ENCODE assay signal across 8 cellular contexts in the genomic region with DNA sequence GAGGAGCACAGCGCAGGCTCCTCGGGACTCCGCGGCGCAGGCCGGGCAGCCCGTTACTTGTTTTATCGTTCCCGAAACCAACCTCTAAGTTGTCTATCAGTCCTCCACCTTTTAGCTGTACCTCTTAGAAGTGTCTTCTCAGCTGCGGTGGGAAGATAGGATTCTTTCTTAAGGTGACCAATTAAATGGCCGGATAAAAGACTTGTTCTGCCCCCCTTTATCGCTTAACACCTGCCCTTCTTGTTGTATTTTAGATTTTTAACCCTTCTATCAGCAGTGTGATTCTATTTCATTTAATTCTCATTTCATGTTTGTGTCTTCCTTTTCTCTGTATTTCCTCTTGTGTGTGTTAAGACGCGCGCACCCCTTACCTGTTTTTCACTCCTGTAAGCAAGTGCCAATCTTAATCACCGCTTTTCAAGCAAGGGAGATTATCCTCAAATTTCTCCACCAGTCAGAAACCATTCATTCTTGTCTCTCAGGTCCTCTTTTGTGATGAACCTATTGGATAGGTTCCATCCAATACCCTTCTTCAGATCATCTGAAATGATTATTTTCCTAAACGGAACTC. TPM values are rescaled to one million over a fixed set of nuclear protein-coding genes. Genes with fewer than 3 reads are reported as not detected.
DNase-seq lines count a peak whose midpoint lies in the region; ATAC-seq and TF ChIP-seq lines count a peak whose summit lies in the region.

No MANE protein-coding gene starts in this region.

- H3K36me3 ChIP-seq in DND-41 (ENCODE audit: insufficient read depth, low read length) (peaks cover 14% of the 10 kb centered on the region), kidney epithelial cell (ENCODE audit: control insufficient read depth, insufficient read depth, low read length) (no peaks in the 10 kb centered on the region), thoracic aorta (peaks cover 14% of the 10 kb centered on the region)

- H3K4me3 Mint-ChIP-seq in activated naive CD8-positive, alpha-beta T cell treated with anti-CD3 and anti-CD28 coated beads for 36 hours = peak overlapping the region; percentile 85

- peaks cover 45% of the 10 kb centered on the region for H3K4me1 ChIP-seq in DND-41 (ENCODE audit: insufficient read depth, low read length)
- peaks cover 11 to 12% of the 10 kb centered on the region in 2 donors for H3K4me1 ChIP-seq in thoracic aorta (ENCODE audit: control insufficient read depth in 1 of 2, low read depth in 2 of 2)

- no peak for ATAC-seq in DND-41 (ENCODE audit: insufficient read depth, low read depth)
- peak; percentile 52 for ATAC-seq in GM19438 (IDR thresholded peaks at IDR 0.05; ENCODE audit: low read depth, unreplicated experiment)
- no peak for ATAC-seq in thoracic aorta (ENCODE audit: insufficient number of reproducible peaks, low FRiP score, low read depth)
- no peak for ATAC-seq in HG02970 (IDR thresholded peaks at IDR 0.05; ENCODE audit: low FRiP score, unreplicated experiment)

- DNase-seq in DND-41 (no peak), HT-29 (ENCODE audit: low spot score) (peak; percentile 16), kidney epithelial cell (ENCODE audit: low read depth) (no peak), thoracic aorta (ENCODE audit: low spot score) (no peak), NCI-H2029 treated with DMSO at 0.1 percent for 48 hours (lab: John Stamatoyannopoulos, UW) (no peak)
- no peak for DNase-seq in activated naive CD8-positive, alpha-beta T cell treated with anti-CD3 and anti-CD28 coated beads for 36 hours

- H3K4me3 ChIP-seq in DND-41 (ENCODE audit: low read depth in 1 of 2, low read length in 2 of 2) (peak overlapping the region; percentile 76), kidney epithelial cell (ENCODE audit: low read depth, low read length) (peak overlapping the region; percentile 86), thoracic aorta (peak overlapping the region; percentile 92)

- H3K27ac ChIP-seq in DND-41 (ENCODE audit: low read length) (peak overlapping the region; percentile 90), thoracic aorta (peak overlapping the region; percentile 79 to 81)

- H3K27me3 Mint-ChIP-seq in activated naive CD8-positive, alpha-beta T cell treated with anti-CD3 and anti-CD28 coated beads for 36 hours = no peaks in the 10 kb centered on the region

- H4K20me1 ChIP-seq in DND-41 (ENCODE audit: insufficient read depth, low read length) = peaks cover 2% of the 10 kb centered on the region; the same call in 1 of the 2 replicates

- peak overlapping the region; percentile 98 for H3K4me2 ChIP-seq in DND-41 (ENCODE audit: insufficient read depth, low read length)

- peaks cover 42% of the 10 kb centered on the region for H3K36me3 Mint-ChIP-seq in activated naive CD8-positive, alpha-beta T cell treated with anti-CD3 and anti-CD28 coated beads for 36 hours

- peak overlapping the region; percentile 87 for H3K9ac ChIP-seq in DND-41 (ENCODE audit: low read depth, low read length)

- no peak for TF ChIP-seq CTCF in DND-41 (IDR thresholded peaks at IDR 0.05; ENCODE audit: borderline replicate concordance, extremely low read depth, low read length, poor library complexity, severe bottlenecking)
- TF ChIP-seq CTCF in kidney epithelial cell (IDR thresholded peaks at IDR 0.05; ENCODE audit: insufficient read depth, low read length, poor library complexity, severe bottlenecking) = no peak
- TF ChIP-seq CTCF in thoracic aorta (IDR thresholded peaks at IDR 0.05) = no peak

- no peaks in the 10 kb centered on the region for H3K9me3 Mint-ChIP-seq in activated naive CD8-positive, alpha-beta T cell treated with anti-CD3 and anti-CD28 coated beads for 36 hours

- peaks cover 45% of the 10 kb centered on the region for H3K4me1 Mint-ChIP-seq in activated naive CD8-positive, alpha-beta T cell treated with anti-CD3 and anti-CD28 coated beads for 36 hours

- H3K9me3 ChIP-seq in DND-41 (ENCODE audit: insufficient read depth, low read length, severe bottlenecking) = no peaks in the 10 kb centered on the region
- H3K9me3 ChIP-seq in thoracic aorta = no peaks in the 10 kb centered on the region

- no peaks in the 10 kb centered on the region for H3K27me3 ChIP-seq in DND-41 (ENCODE audit: insufficient read depth, low read length, poor library complexity)
- H3K27me3 ChIP-seq in kidney epithelial cell (ENCODE audit: control insufficient read depth, insufficient read depth, low read length) = no peaks in the 10 kb centered on the region
- no peaks in the 10 kb centered on the region for H3K27me3 ChIP-seq in thoracic aorta (replicated peaks; ENCODE audit: insufficient read depth)

- H3K79me2 ChIP-seq in DND-41 (ENCODE audit: insufficient read depth, low read length) = peaks cover 53% of the 10 kb centered on the region

- H2AFZ ChIP-seq in DND-41 (ENCODE audit: low read depth, low read length) = peak overlapping the region; percentile 94

- H3K27ac Mint-ChIP-seq in activated naive CD8-positive, alpha-beta T cell treated with anti-CD3 and anti-CD28 coated beads for 36 hours = peak overlapping the region; percentile 95

RNA-seq across cellular contexts. Expression of gene SLC9B2, which starts 0.3 kb away (rescaled TPM):
- total RNA-seq in HT-29 (2014; rRNA removed; shearing (Covaris generic)) = 3.4 and 3.9 TPM in 2 replicates
- total RNA-seq in activated naive CD8-positive, alpha-beta T cell treated with anti-CD3 and anti-CD28 coated beads for 36 hours = 10 to 100 TPM; 42.3 to 44.2 TPM
- total RNA-seq in kidney epithelial cell = 11.8 and 19.4 TPM in 2 replicates
- total RNA-seq in thoracic aorta = 10 to 100 TPM in 1 of 2 donors, 1 to 10 TPM in 1; 8.7 to 40.6 TPM

RNA-seq across cellular contexts. Expression of gene BDH2, which starts 22.8 kb away (rescaled TPM):
- total RNA-seq in HT-29 (2014; rRNA removed; shearing (Covaris generic)) = 4.9 and 7.5 TPM in 2 replicates
- total RNA-seq in activated naive CD8-positive, alpha-beta T cell treated with anti-CD3 and anti-CD28 coated beads for 36 hours = 10 to 100 TPM; 13.2 to 13.8 TPM
- total RNA-seq in kidney epithelial cell (43.3 and 44.5 TPM in 2 replicates), thoracic aorta (10 to 100 TPM; 62.2 to 63.0 TPM)

RNA-seq across cellular contexts. Expression of gene SLC9B1, which starts 57.4 kb away (rescaled TPM):
- not detected in 2 replicates for total RNA-seq in HT-29 (2014; rRNA removed; shearing (Covaris generic))
- total RNA-seq in activated naive CD8-positive, alpha-beta T cell treated with anti-CD3 and anti-CD28 coated beads for 36 hours = 1 to 10 TPM; 1.0 to 1.2 TPM
- total RNA-seq in kidney epithelial cell (0.21 and 4.2 TPM in 2 replicates), thoracic aorta (not detected)
